ENCODE assay signal across 29 cellular contexts in the genomic region with DNA sequence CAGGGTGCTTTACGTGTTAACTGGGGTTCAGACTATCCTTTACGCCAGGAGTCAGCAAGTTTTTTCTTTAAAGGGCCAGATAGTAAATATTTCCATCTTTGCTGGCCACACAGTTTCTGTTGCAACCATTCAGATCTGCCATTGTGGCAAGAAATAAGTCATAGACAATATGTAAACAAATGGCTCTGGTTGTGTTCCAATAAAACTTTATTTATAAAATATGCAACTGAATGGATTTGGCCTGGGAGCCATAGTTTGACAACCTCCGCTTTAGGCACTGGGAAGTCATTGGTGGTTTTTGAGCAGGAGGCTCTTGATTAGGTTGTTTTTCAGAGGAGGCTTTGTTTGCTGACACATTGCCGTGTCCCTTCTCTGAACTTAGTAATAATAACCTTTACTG.
"Had no signal": no experiment of that assay in that cellular context is flagged by ENCODE, and none has a peak within 500 bp of the region (broad histone marks: within the 10 kb centered on the region; RNA-seq: fewer than 3 reads in every experiment).

No MANE protein-coding gene starts in this region.

- H3K27me3 ChIP-seq: colonic mucosa, dorsolateral prefrontal cortex, esophagus muscularis mucosa, esophagus squamous epithelium, foreskin keratinocyte, gastrocnemius medialis, heart left ventricle had no signal

- H3K4me1 ChIP-seq: colonic mucosa, esophagus muscularis mucosa, esophagus squamous epithelium, foreskin keratinocyte, gastrocnemius medialis, gastroesophageal sphincter, heart left ventricle, heart right ventricle had no signal

- H3K9me3 ChIP-seq: colonic mucosa, esophagus muscularis mucosa, esophagus squamous epithelium, gastrocnemius medialis, gastroesophageal sphincter, heart left ventricle, heart right ventricle had no signal

- H3K4me3 ChIP-seq: colonic mucosa, coronary artery, dorsolateral prefrontal cortex, esophagus muscularis mucosa, esophagus squamous epithelium, gastrocnemius medialis, gastroesophageal sphincter, heart left ventricle, heart right ventricle, hepatocyte had no signal

- ATAC-seq: effector memory CD8-positive, alpha-beta T cell; esophagus mucosa; foreskin keratinocyte; gastrocnemius medialis; gastroesophageal sphincter; heart left ventricle; heart right ventricle had no signal

- H2AFZ ChIP-seq: hepatocyte had no signal

- FAIRE-seq: colon, endometrium, endothelial cell of umbilical vein, frontal cortex had no signal

- H3K27ac ChIP-seq: colonic mucosa, coronary artery, dorsolateral prefrontal cortex, epithelial cell of prostate, esophagus muscularis mucosa, esophagus squamous epithelium, foreskin keratinocyte, gastrocnemius medialis, gastroesophageal sphincter, heart left ventricle, heart right ventricle, hepatocyte had no signal

- DNase-seq: colonic mucosa; cortex of kidney; dermis blood vessel endothelial cell; dorsolateral prefrontal cortex; effector CD4-positive, alpha-beta T cell; effector CD8-positive, alpha-beta T cell; effector memory CD4-positive, alpha-beta T cell; effector memory CD8-positive, alpha-beta T cell; endodermal cell; erythroblast; esophagus squamous epithelium; foreskin fibroblast; foreskin keratinocyte; foreskin melanocyte; gastrocnemius medialis; glutamatergic neuron; head of caudate nucleus; heart left ventricle; heart right ventricle had no signal

- H3K36me3 ChIP-seq: colonic mucosa, esophagus muscularis mucosa, esophagus squamous epithelium, gastrocnemius medialis, gastroesophageal sphincter, heart left ventricle, heart right ventricle had no signal

- H3K4me2 ChIP-seq: hepatocyte had no signal

- H3K79me2 ChIP-seq: hepatocyte had no signal
